28 cellular contexts compared by ENCODE assay signal in the genomic region with DNA sequence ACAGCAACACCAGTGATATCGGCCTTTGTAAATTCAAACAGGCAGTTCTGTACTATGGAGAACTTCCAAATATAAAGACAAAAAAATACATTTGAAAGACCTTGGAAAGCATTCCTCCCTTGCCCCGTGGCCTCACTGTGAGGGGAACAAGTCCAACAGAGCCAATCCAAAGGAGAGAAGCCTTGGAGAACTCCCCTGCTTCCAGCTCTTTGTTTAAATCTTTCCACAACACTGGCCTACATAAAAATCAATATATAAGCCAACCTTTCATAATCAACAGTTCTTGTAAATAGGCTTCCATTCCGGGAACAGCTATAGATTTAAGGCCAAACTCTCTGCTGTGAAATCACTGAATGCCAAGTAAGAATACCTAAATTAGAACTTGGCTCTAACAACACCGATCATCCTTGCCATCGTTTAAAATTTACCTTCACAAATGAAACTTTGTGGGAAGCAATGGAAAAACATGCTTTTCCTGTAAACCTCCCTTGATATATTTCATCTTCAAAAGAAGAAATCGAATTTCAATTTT.
"Had no signal": no experiment of that assay in that cellular context is flagged by ENCODE, and none has a peak within 500 bp of the region (broad histone marks: within the 10 kb centered on the region; RNA-seq: fewer than 3 reads in every experiment).

No MANE protein-coding gene starts in this region.

- H3K4me1 Mint-ChIP-seq: memory B cell, natural killer cell had no signal

- H3K27me3 ChIP-seq: esophagus muscularis mucosa, foreskin keratinocyte, gastroesophageal sphincter, heart left ventricle, hepatocyte, stomach, testis, tibial nerve, upper lobe of right lung, uterus had no signal

- H2AFZ ChIP-seq: hepatocyte, parathyroid adenoma had no signal

- H3K79me2 ChIP-seq: hepatocyte, parathyroid adenoma had no signal

- H3K9me3 Mint-ChIP-seq: dendritic cell treated with granulocyte-macrophage colony-stimulating factor and Interleukin-4, amounts not matched to agents 40 ng/mL and 50 ng/mL, for 4 days; memory B cell had no signal

- H3K27ac Mint-ChIP-seq: dendritic cell treated with granulocyte-macrophage colony-stimulating factor and Interleukin-4, amounts not matched to agents 40 ng/mL and 50 ng/mL, for 4 days; memory B cell; natural killer cell; progenitor cell of endocrine pancreas had no signal

- H3K4me3 ChIP-seq: esophagus muscularis mucosa, gastroesophageal sphincter, heart left ventricle, hepatocyte, left ventricle myocardium inferior, lower lobe of right lung, smooth muscle cell, stomach, testis, tibial nerve, upper lobe of right lung, uterus had no signal

- H3K4me3 Mint-ChIP-seq: dendritic cell treated with granulocyte-macrophage colony-stimulating factor and Interleukin-4, amounts not matched to agents 40 ng/mL and 50 ng/mL, for 4 days; memory B cell; natural killer cell had no signal

- H3K9me3 ChIP-seq: esophagus muscularis mucosa, gastroesophageal sphincter, heart left ventricle, left ventricle myocardium inferior, lower lobe of right lung, stomach, testis, tibial nerve, upper lobe of right lung, uterus had no signal

- H3K36me3 ChIP-seq: esophagus muscularis mucosa, gastroesophageal sphincter, heart left ventricle, left ventricle myocardium inferior, lower lobe of right lung, stomach, tibial nerve, upper lobe of right lung, uterus had no signal

- H3K36me3 Mint-ChIP-seq: memory B cell, natural killer cell had no signal

- H3K27me3 Mint-ChIP-seq: dendritic cell treated with granulocyte-macrophage colony-stimulating factor and Interleukin-4, amounts not matched to agents 40 ng/mL and 50 ng/mL, for 4 days; memory B cell; progenitor cell of endocrine pancreas had no signal

- H3K27ac ChIP-seq: esophagus muscularis mucosa, foreskin keratinocyte, gastroesophageal sphincter, heart left ventricle, hepatocyte, left ventricle myocardium inferior, lower lobe of right lung, parathyroid adenoma, stomach, testis, tibial nerve, upper lobe of right lung, uterus had no signal

- H3K4me1 ChIP-seq: heart left ventricle, lower lobe of right lung, parathyroid adenoma, stomach had no signal

- FAIRE-seq: colon, endothelial cell of umbilical vein had no signal

- H3K4me2 ChIP-seq: hepatocyte, smooth muscle cell had no signal

- ATAC-seq: foreskin keratinocyte, gastroesophageal sphincter, heart left ventricle, left cardiac atrium, lower lobe of right lung, natural killer cell, sciatic nerve, upper lobe of right lung had no signal

- DNase-seq: effector memory CD4-positive, alpha-beta T cell; foreskin keratinocyte; heart left ventricle; left cardiac atrium; left ventricle myocardium inferior; lower lobe of right lung; natural killer cell; stimulated activated CD4-positive, alpha-beta T cell treated with anti-CD3 and anti-CD28 coated beads, Interleukin-12 subunit alpha, Interleukin-12 subunit beta, amount 100 ng/mL, for 4 hours; stimulated activated CD4-positive, alpha-beta T cell treated with anti-CD3 and anti-CD28 coated beads, Interleukin-1b, Interleukin-23, amount 100 ng/mL, for 48 hours; stimulated activated CD4-positive, alpha-beta T cell treated with anti-CD3 and anti-CD28 coated beads, Interleukin-4, amount 100 ng/mL, for 1 hour; stimulated activated CD8-positive, alpha-beta memory T cell treated with anti-CD3 and anti-CD28 coated beads, Interleukin-4, amount 100 ng/mL, for 48 hours; stimulated activated naive CD4-positive, alpha-beta T cell treated with Interleukin-2 at 50 U/mL for 16 hours; stomach; testis; upper lobe of right lung; uterus had no signal
